11 cellular contexts compared by ENCODE assay signal in the genomic region with DNA sequence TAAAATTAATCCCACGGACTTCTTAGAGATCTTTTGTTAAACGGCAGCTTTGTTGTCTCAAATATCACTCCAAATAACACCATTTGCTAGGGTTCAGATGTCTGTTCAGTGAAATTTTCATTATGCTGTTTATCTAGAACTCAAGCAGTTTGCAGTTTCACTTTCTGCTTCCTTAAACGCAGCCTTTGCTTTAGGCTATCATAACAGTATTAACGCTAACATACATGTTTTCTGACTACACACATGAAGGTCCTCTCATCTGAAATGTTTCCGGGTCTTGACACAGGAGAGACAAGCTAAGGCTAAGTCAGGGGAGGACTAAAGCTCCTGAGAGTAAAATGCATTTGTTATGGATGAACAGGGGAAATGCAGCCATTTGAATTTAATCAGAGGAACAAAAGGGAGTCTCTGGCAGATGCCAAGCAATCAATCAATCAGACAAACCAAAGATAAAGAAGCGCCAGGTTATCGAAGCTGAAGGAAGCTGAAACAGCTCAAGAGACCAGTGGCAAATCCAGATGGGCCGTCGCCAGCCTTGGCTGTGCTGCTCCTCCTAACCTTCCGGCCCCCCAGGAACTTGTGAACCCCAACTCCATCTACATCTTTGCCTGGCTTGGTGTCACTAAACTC. TPM values are rescaled to one million over a fixed set of nuclear protein-coding genes. Genes with fewer than 3 reads are reported as not detected.
A peak's percentile ranks its signal among the peaks of the same experiment; 100 is the strongest.
DNase-seq lines count a peak whose midpoint lies in the region; ATAC-seq and TF ChIP-seq lines count a peak whose summit lies in the region.
"Had no signal": no experiment of that assay in that cellular context is flagged by ENCODE, and none has a peak within 500 bp of the region (broad histone marks: within the 10 kb centered on the region; RNA-seq: fewer than 3 reads in every experiment).

No MANE protein-coding gene starts in this region.

- H3K27me3 Mint-ChIP-seq in CD8-positive, alpha-beta memory T cell: no peaks in the 10 kb centered on the region

- no peaks in the 10 kb centered on the region for H3K9me2 ChIP-seq in neural cell (ENCODE audit: insufficient read depth, low read length)

- no peaks in the 10 kb centered on the region for H3F3A ChIP-seq in neural cell (ENCODE audit: insufficient read depth, low read length, poor library complexity, severe bottlenecking)

- H3K36me3 Mint-ChIP-seq in CD8-positive, alpha-beta memory T cell: peaks cover 3 to 48% (median 14%) of the 10 kb centered on the region in 3 donors

- ATAC-seq in HG03103 (IDR thresholded peaks at IDR 0.05; ENCODE audit: low read depth, unreplicated experiment) (peak; percentile 61), GM18520 (IDR thresholded peaks at IDR 0.05; ENCODE audit: unreplicated experiment) (no peak), GM21447 (IDR thresholded peaks at IDR 0.05; ENCODE audit: unreplicated experiment) (no peak)

- H2AFZ ChIP-seq in neural cell (ENCODE audit: low read depth, low read length): no peak overlapping the region
- H2AFZ ChIP-seq: PC-9 had no signal

- H3K36me3 ChIP-seq in CD8-positive, alpha-beta memory T cell (ENCODE audit: insufficient read depth, low read length): peaks cover 8% of the 10 kb centered on the region
- H3K36me3 ChIP-seq in adipocyte (ENCODE audit: control insufficient read depth, insufficient read depth, low read length, severe bottlenecking) (peaks cover 44% of the 10 kb centered on the region), neural cell (ENCODE audit: insufficient read depth, low read length) (no peaks in the 10 kb centered on the region)

- no peak for TF ChIP-seq CTCF in neural cell (IDR thresholded peaks at IDR 0.05; ENCODE audit: poor library complexity, severe bottlenecking)

- H3K4me1 ChIP-seq in CD8-positive, alpha-beta memory T cell (ENCODE audit: insufficient read depth, low read length): peaks cover 4% of the 10 kb centered on the region
- no peaks in the 10 kb centered on the region for H3K4me1 ChIP-seq in adipocyte (ENCODE audit: control insufficient read depth, insufficient read depth, low read length)

- H3K79me2 ChIP-seq in neural cell (replicated peaks; ENCODE audit: insufficient read depth, low read length): peaks cover under 1% of the 10 kb centered on the region

- no peaks in the 10 kb centered on the region for H3K27me3 ChIP-seq in CD8-positive, alpha-beta memory T cell (ENCODE audit: insufficient read depth, low read length, poor library complexity, severe bottlenecking)
- H3K27me3 ChIP-seq in adipocyte (replicated peaks; ENCODE audit: control insufficient read depth, insufficient read depth, low read length): no peaks in the 10 kb centered on the region
- no peaks in the 10 kb centered on the region for H3K27me3 ChIP-seq in neural cell (ENCODE audit: insufficient read depth, low read depth, low read length)

- no peaks in the 10 kb centered on the region for H4K20me1 ChIP-seq in neural cell (ENCODE audit: insufficient read depth)

- H3K27ac Mint-ChIP-seq in CD8-positive, alpha-beta memory T cell: peak overlapping the region in 7 of 8 donors; percentile 68 to 95 (median 93)

- peak; percentile 73 for TF ChIP-seq EP300 in neural cell (conservative IDR thresholded peaks at IDR 0.05; ENCODE audit: poor library complexity, severe bottlenecking)

- H3K4me3 ChIP-seq in CD8-positive, alpha-beta memory T cell (ENCODE audit: low read length): no peak overlapping the region
- H3K4me3 ChIP-seq in adipocyte (ENCODE audit: low read length): no peak overlapping the region
- peak overlapping the region; percentile 8 for H3K4me3 ChIP-seq in neural cell (ENCODE audit: low read length)
- H3K4me3 ChIP-seq: PC-9 had no signal

- peak overlapping the region; percentile 37 to 80 (median 68) for H3K4me3 Mint-ChIP-seq in CD8-positive, alpha-beta memory T cell

- H3K9me3 Mint-ChIP-seq in CD8-positive, alpha-beta memory T cell: no peaks in the 10 kb centered on the region

- no peak for TF ChIP-seq RAD21 in neural cell (conservative IDR thresholded peaks at IDR 0.05)

- no peaks in the 10 kb centered on the region for H3K9me3 ChIP-seq in CD8-positive, alpha-beta memory T cell (ENCODE audit: low read length)
- H3K9me3 ChIP-seq in adipocyte (ENCODE audit: control insufficient read depth, low read length) (no peaks in the 10 kb centered on the region), neural cell (ENCODE audit: low read length) (no peaks in the 10 kb centered on the region)

- POLR2A ChIA-PET in CD8-positive, alpha-beta memory T cell (lab: Charles Lee): no interaction called here

- no peak overlapping the region for H3K9ac ChIP-seq in adipocyte (ENCODE audit: low read length)
- no peak overlapping the region for H3K9ac ChIP-seq in neural cell (ENCODE audit: low read length)

- peaks cover 15 to 32% (median 19%) of the 10 kb centered on the region in 3 donors for H3K4me1 Mint-ChIP-seq in CD8-positive, alpha-beta memory T cell

- no peak for DNase-seq in CD8-positive, alpha-beta memory T cell
- peak; percentile 7 for DNase-seq in adipocyte (ENCODE audit: low read depth)
- DNase-seq in OCI-M2 (lab: John Stamatoyannopoulos, UW; ENCODE audit: unreplicated experiment): no peak
- DNase-seq: DMS53, NCI-H1436 treated with DMSO at 0.1 percent for 48 hours, PC-9, T1000 had no signal

- H3K27ac ChIP-seq in CD8-positive, alpha-beta memory T cell (ENCODE audit: low read depth, low read length): no peak overlapping the region
- peak overlapping the region; percentile 49 for H3K27ac ChIP-seq in neural cell (ENCODE audit: low read length)
- H3K27ac ChIP-seq: PC-9 had no signal

- no peak overlapping the region for H3K4me2 ChIP-seq in neural cell (ENCODE audit: low read length)
- H3K4me2 ChIP-seq: PC-9 had no signal

- CTCF ChIA-PET in CD8-positive, alpha-beta memory T cell (lab: Charles Lee): no interaction called here

TF ChIP-seq in neural cell, 6 proteins besides CTCF, POLR2A, EP300 and RAD21:
- TF ChIP-seq, protein P1, sequence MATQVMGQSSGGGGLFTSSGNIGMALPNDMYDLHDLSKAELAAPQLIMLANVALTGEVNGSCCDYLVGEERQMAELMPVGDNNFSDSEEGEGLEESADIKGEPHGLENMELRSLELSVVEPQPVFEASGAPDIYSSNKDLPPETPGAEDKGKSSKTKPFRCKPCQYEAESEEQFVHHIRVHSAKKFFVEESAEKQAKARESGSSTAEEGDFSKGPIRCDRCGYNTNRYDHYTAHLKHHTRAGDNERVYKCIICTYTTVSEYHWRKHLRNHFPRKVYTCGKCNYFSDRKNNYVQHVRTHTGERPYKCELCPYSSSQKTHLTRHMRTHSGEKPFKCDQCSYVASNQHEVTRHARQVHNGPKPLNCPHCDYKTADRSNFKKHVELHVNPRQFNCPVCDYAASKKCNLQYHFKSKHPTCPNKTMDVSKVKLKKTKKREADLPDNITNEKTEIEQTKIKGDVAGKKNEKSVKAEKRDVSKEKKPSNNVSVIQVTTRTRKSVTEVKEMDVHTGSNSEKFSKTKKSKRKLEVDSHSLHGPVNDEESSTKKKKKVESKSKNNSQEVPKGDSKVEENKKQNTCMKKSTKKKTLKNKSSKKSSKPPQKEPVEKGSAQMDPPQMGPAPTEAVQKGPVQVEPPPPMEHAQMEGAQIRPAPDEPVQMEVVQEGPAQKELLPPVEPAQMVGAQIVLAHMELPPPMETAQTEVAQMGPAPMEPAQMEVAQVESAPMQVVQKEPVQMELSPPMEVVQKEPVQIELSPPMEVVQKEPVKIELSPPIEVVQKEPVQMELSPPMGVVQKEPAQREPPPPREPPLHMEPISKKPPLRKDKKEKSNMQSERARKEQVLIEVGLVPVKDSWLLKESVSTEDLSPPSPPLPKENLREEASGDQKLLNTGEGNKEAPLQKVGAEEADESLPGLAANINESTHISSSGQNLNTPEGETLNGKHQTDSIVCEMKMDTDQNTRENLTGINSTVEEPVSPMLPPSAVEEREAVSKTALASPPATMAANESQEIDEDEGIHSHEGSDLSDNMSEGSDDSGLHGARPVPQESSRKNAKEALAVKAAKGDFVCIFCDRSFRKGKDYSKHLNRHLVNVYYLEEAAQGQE (IDR thresholded peaks at IDR 0.05; ENCODE audit: borderline replicate concordance): no peak
- TF ChIP-seq POLR2AphosphoS5 (IDR thresholded peaks at IDR 0.05) (peak; percentile 3), EZH2 (IDR thresholded peaks at IDR 0.05; ENCODE audit: borderline replicate concordance, insufficient read depth, low read length, poor library complexity, severe bottlenecking) (no peak), SMC3 (conservative IDR thresholded peaks at IDR 0.05; ENCODE audit: poor library complexity) (no peak), MXI1 (conservative IDR thresholded peaks at IDR 0.05; ENCODE audit: poor library complexity, severe bottlenecking) (no peak)

RNA-seq across cellular contexts. Expression of a gene that starts 16.9 kb away (rescaled TPM):
- total RNA-seq in CD8-positive, alpha-beta memory T cell: 1 to 10 TPM; 4.4 to 4.9 TPM
- polyA plus RNA-seq in CD8-positive, alpha-beta memory T cell: 2.1 TPM
- 55.6 and 66.7 TPM in 2 replicates for polyA plus RNA-seq in neural cell
- polyA minus RNA-seq in neural cell: 107 and 108 TPM in 2 replicates

RNA-seq across cellular contexts. Expression of a gene that starts 55.1 kb away (rescaled TPM):
- total RNA-seq in CD8-positive, alpha-beta memory T cell: 10 to 100 TPM; 32.2 to 34.9 TPM
- polyA plus RNA-seq in CD8-positive, alpha-beta memory T cell: 24.4 TPM
- 43.2 and 49.8 TPM in 2 replicates for polyA plus RNA-seq in neural cell
- 49.7 and 51.7 TPM in 2 replicates for polyA minus RNA-seq in neural cell

Comparison
In these comparisons a context has a peak if more than half of its experiments do, and no peak if none do; other contexts are left out.
1. RNA of a gene that starts 16.9 kb away (polyA plus RNA-seq): 55.6 to 66.7 TPM in neural cell; 2.1 TPM in CD8-positive, alpha-beta memory T cell (single experiment); every median in the first group is over 10 times any median in the second.